8 cellular contexts compared by ENCODE assay signal in the genomic region with DNA sequence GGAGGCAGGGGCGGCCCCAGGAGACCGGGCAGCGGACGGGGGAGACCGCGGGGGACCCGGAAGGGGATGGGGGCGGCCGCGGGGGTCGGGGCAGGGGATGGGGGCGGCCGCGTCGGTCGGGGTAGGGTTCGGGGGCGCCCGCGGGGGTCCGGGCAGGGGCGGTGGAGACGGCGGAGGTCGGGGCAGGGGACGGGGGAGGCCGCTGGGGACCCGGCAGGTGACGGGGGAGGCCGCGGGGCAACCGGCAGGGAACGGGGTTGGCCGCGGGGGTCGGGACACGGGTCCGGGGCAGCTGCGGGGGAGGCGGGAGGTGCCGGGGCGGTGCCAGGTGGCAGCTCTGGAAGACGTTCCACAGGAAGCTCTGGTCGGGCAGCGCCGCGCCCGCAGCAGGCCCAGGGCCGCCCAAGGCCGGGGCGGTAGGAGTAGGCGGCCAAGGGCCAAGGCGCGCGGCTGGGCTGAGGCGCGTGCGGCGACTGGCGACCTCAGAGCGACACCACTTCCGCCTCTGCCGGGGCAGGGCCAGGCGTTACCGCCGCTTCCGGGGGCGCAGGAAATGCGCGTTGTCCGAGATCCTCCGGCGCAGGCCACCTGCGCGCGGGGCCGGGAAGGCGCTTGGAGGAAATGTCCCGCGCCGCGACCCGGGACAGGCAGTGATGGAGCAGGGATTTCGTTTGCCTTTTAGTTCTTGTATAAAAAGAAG. TPM values are rescaled to one million over a fixed set of nuclear protein-coding genes. Genes with fewer than 3 reads are reported as not detected.
DNase-seq lines count a peak whose midpoint lies in the region; ATAC-seq and TF ChIP-seq lines count a peak whose summit lies in the region.
"Not testable (repeated sequence)": the region's sequence is repeated elsewhere in the genome, so short reads cannot be mapped to it uniquely, and the experiment has no call there.

No MANE protein-coding gene starts in this region.

- H3K27ac ChIP-seq in A673 (ENCODE audit: low read depth, low read length, poor library complexity, severe bottlenecking): not testable (repeated sequence)

- peak overlapping the region; percentile 52 for H3K4me3 ChIP-seq in A673 (ENCODE audit: low read depth, low read length, poor library complexity, severe bottlenecking)

- CTCF ChIA-PET in A673 (lab: Charles Lee): not testable (repeated sequence)

- intact Hi-C loops in A673 (cut with micrococcal nuclease; ENCODE audit: unreplicated experiment): not testable (repeated sequence)

- not testable (repeated sequence) for BruUV-seq in A673 (replicated peaks; lab: Mats Ljungman, UMichigan)

- H3K27me3 ChIP-seq in A673 (replicated peaks; ENCODE audit: insufficient read depth, low read depth, low read length, poor library complexity): not testable (repeated sequence)

- not testable (repeated sequence) for TF ChIP-seq CTCF in A673 (conservative IDR thresholded peaks at IDR 0.05; ENCODE audit: low read depth, low read length)

- DNase-seq in A673 (ENCODE audit: low spot score): peak; percentile 73
- peak; percentile 87 for DNase-seq in NAMALWA (ENCODE audit: low spot score)
- DNase-seq in activated CD8-positive, alpha-beta memory T cell treated with anti-CD3 and anti-CD28 coated beads, Interleukin-2, amount 50 U/mL, for 4 hours: peak; percentile 67
- peak; percentile 31 for DNase-seq in effector CD4-positive, alpha-beta T cell
- peak; percentile 81 for DNase-seq in kidney tubule cell (ENCODE audit: low spot score)
- peak; percentile 59 to 73 for DNase-seq in stimulated activated CD4-positive, alpha-beta T cell treated with anti-CD3 and anti-CD28 coated beads, Interleukin-12 subunit alpha, Interleukin-12 subunit beta, amount 100 ng/mL, for 24 hours (ENCODE audit: low read depth in 2 of 2)

- ATAC-seq in GM18861 (IDR thresholded peaks at IDR 0.05; ENCODE audit: unreplicated experiment) (peak; percentile 96), HG02798 (IDR thresholded peaks at IDR 0.05; ENCODE audit: poor library complexity, unreplicated experiment) (peak; percentile 97)

- not testable (repeated sequence) for H3K36me3 ChIP-seq in A673 (ENCODE audit: insufficient read depth, low read length, poor library complexity, severe bottlenecking)

- POLR2A ChIA-PET in A673 (lab: Charles Lee; ENCODE audit: low non-redundant PET): not testable (repeated sequence)

- not testable (repeated sequence) for H3K4me1 ChIP-seq in A673 (ENCODE audit: insufficient read depth, low read length, poor library complexity, severe bottlenecking)

- H3K9me3 ChIP-seq in A673 (ENCODE audit: low read depth, low read length, poor library complexity, severe bottlenecking): not testable (repeated sequence)

RNA-seq across cellular contexts. Expression of a gene that starts 45.9 kb away (rescaled TPM):
- 18.2 and 24.4 TPM in 2 replicates for total RNA-seq in A673 (2021)

Comparison
In these comparisons a context has a peak if more than half of its experiments do, and no peak if none do; other contexts are left out.
1. DNase-seq: peak in every context shown above with its lines; median percentile 87 in NAMALWA; 81 in kidney tubule cell; 73 in A673; 67 in activated CD8-positive, alpha-beta memory T cell treated with anti-CD3 and anti-CD28 coated beads, Interleukin-2, amount 50 U/mL, for 4 hours; 66 in stimulated activated CD4-positive, alpha-beta T cell treated with anti-CD3 and anti-CD28 coated beads, Interleukin-12 subunit alpha, Interleukin-12 subunit beta, amount 100 ng/mL, for 24 hours; 31 in effector CD4-positive, alpha-beta T cell.